Comparison of ENCODE assay signal across 1 cellular context in genomic region chr11:1523779-1524178, GRCh38.
TF ChIP-seq lines count a peak whose summit lies in the region.

No MANE protein-coding gene starts in this region.

TF ChIP-seq in SK-N-SH treated with all-trans-retinoic acid at 6 μM for 48 hours, 23 proteins besides CTCF, POLR2A, EP300 and RAD21 (continued from another document):
- TF ChIP-seq POU6F1 (CRISPR knock-in tag; IDR thresholded peaks at IDR 0.05; ENCODE audit: borderline replicate concordance, low read depth) (no peak), TOX (CRISPR knock-in tag; IDR thresholded peaks at IDR 0.05; ENCODE audit: borderline replicate concordance) (no peak), RARB (CRISPR knock-in tag; IDR thresholded peaks at IDR 0.05) (no peak), SNAI2 (CRISPR knock-in tag; IDR thresholded peaks at IDR 0.05) (no peak)
